27 cellular contexts compared by ENCODE assay signal in the genomic region with DNA sequence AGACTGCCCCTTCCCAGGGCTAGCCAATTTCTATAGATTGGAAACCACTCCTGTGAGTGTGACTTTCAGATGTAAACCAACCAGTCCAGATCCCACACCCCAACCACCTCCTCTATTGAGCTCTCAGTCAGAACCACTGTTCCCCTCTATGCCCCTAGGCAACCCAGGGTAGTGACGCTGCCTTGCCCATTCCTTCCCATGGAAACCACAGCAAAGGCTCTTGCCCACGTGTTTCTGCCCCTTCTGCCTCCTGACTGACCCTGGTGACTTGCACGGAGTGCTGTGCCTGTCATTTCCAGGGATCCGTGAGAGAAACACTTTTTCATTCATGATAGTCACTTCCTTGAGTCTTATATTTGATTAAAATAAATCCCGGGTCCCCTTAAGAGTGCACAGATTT. TPM values are rescaled to one million over a fixed set of nuclear protein-coding genes. Genes with fewer than 3 reads are reported as not detected.
"Had no signal": no experiment of that assay in that cellular context is flagged by ENCODE, and none has a peak within 500 bp of the region (broad histone marks: within the 10 kb centered on the region; RNA-seq: fewer than 3 reads in every experiment).

No MANE protein-coding gene starts in this region.

- DNase-seq: activated CD4-positive, alpha-beta memory T cell treated with anti-CD3 and anti-CD28 coated beads for 36 hours; activated CD4-positive, alpha-beta T cell treated with anti-CD3 and anti-CD28 coated beads for 4 hours; activated CD4-positive, alpha-beta T cell treated with anti-CD3 and anti-CD28 coated beads, Interleukin-2, amount 50 U/mL, for 1 hour; activated CD8-positive, alpha-beta memory T cell treated with anti-CD3 and anti-CD28 coated beads, Interleukin-2, amount 50 U/mL, for 4 hours; activated gamma-delta T cell treated with Interleukin-2 at 50 U/mL for 16 hours; activated naive CD4-positive, alpha-beta T cell treated with anti-CD3 and anti-CD28 coated beads for 36 hours; activated T-cell treated with anti-CD3 and anti-CD28 coated beads for 4 hours; activated T-cell treated with anti-CD3 and anti-CD28 coated beads, Interleukin-2, amount 50 U/mL, for 4 hours; adrenal gland; central memory CD4-positive, alpha-beta T cell; NCI-H1092 treated with DMSO at 0.1 percent for 48 hours; NCI-H146; NCI-H187; NCI-H2029 treated with DMSO at 0.1 percent for 48 hours; NCI-H2107; NCI-H2171 treated with DMSO at 0.1 percent for 48 hours; NCI-H524 treated with DMSO at 0.1 percent for 48 hours; NCI-H748 treated with DMSO at 0.1 percent for 48 hours; NK-92 treated with Interleukin-12 subunit alpha and Interleukin-12 subunit beta, amount 100 ng/mL, for 24 hours; PC-9; Right ventricle myocardium superior had no signal

- ATAC-seq: activated CD4-positive, CD25-positive, alpha-beta regulatory T cell treated with anti-CD3 and anti-CD28 coated beads, Interleukin-2, amount 50 U/mL, for 24 hours; activated naive CD4-positive, alpha-beta T cell treated with anti-CD3 and anti-CD28 coated beads, Interleukin-2, amount 50 U/mL, for 72 hours; activated T-cell treated with anti-CD3 and anti-CD28 coated beads, Interleukin-2, amount 50 U/mL, for 4 hours had no signal

RNA-seq across cellular contexts. Expression of a gene that starts 32.4 kb away (rescaled TPM):
- total RNA-seq: activated CD4-positive, alpha-beta memory T cell treated with anti-CD3 and anti-CD28 coated beads for 36 hours; activated naive CD4-positive, alpha-beta T cell treated with anti-CD3 and anti-CD28 coated beads for 36 hours; activated naive CD4-positive, alpha-beta T cell treated with anti-CD3 and anti-CD28 coated beads, Interleukin-2, amount 50 U/mL, for 72 hours; activated T-cell treated with anti-CD3 and anti-CD28 coated beads, Interleukin-2, amount 50 U/mL, for 4 hours; activated T-helper 1 cell treated with anti-CD3 and anti-CD28 coated beads, Interleukin-12 subunit alpha, Interleukin-12 subunit beta, Interleukin-2, Interleukin-4 antibody, amounts not matched to agents 30 ng/mL and 10 ng/mL and 1 ng/mL, durations not matched to agents 14 hours and 24 hours and 36 hours; LHCN-M2; NCI-H460; PC-9; Right ventricle myocardium superior; T-helper 1 cell treated with Interleukin-12 subunit alpha and Interleukin-12 subunit beta and Interleukin-4 antibody, amounts not matched to agents 30 ng/mL and 1 ng/mL, for 36 hours had no signal
